In genomic region chr11:45872513-45873356, GRCh38 we compare ENCODE assay signal across 8 cellular contexts. TPM values are rescaled to one million over a fixed set of nuclear protein-coding genes. Genes with fewer than 3 reads are reported as not detected.
DNase-seq lines count a peak whose midpoint lies in the region; ATAC-seq and TF ChIP-seq lines count a peak whose summit lies in the region.

No MANE protein-coding gene starts in this region.

- intact Hi-C loops in left ventricle myocardium superior (cut with micrococcal nuclease), result no loop called here

- no peak overlapping the region for H3K4me3 ChIP-seq in retinal pigment epithelial cell (ENCODE audit: low read length)

- peak; percentile 70 for ATAC-seq in left ventricle myocardium superior
- no peak for ATAC-seq in HG03196 (IDR thresholded peaks at IDR 0.05; ENCODE audit: unreplicated experiment)

- TF ChIP-seq CTCF in retinal pigment epithelial cell (conservative IDR thresholded peaks at IDR 0.05; ENCODE audit: low read depth, low read length), result peak; percentile 89

- peak; percentile 9 for DNase-seq in CMK (ENCODE audit: low read depth)
- DNase-seq in HCEC 1CT, result peak; percentile 86
- DNase-seq in NCI-H748 treated with DMSO at 0.1 percent for 48 hours (lab: John Stamatoyannopoulos, UW), result peak; percentile 47
- DNase-seq in amygdala (lab: John Stamatoyannopoulos, UW), result peak in 42 of 56 donors; percentile 22 to 78 (median 50)
- peak; percentile 57 for DNase-seq in left ventricle myocardium superior
- no peak for DNase-seq in retinal pigment epithelial cell (ENCODE audit: low read depth)
- no peak for DNase-seq in LoVo (ENCODE audit: low spot score)

RNA-seq across cellular contexts. Expression of gene MAPK8IP1, which starts 12.7 kb away (rescaled TPM):
- 4.4 TPM for total RNA-seq in left ventricle myocardium superior

RNA-seq across cellular contexts. Expression of gene CRY2, which starts 25.5 kb away (rescaled TPM):
- 90.1 TPM for total RNA-seq in left ventricle myocardium superior

RNA-seq across cellular contexts. Expression of gene FREY1, which starts 34.3 kb away (rescaled TPM):
- 0.52 TPM for total RNA-seq in left ventricle myocardium superior

RNA-seq across cellular contexts. Expression of gene PEX16, which starts 44.9 kb away (rescaled TPM):
- 8.6 TPM for total RNA-seq in left ventricle myocardium superior

RNA-seq across cellular contexts. Expression of gene LARGE2, which starts 49.7 kb away (rescaled TPM):
- not detected for total RNA-seq in left ventricle myocardium superior

Comparison
In these comparisons a context has a peak if more than half of its experiments do, and no peak if none do; other contexts are left out.
1. DNase-seq: peak in CMK (single experiment), HCEC 1CT (single experiment), NCI-H748 treated with DMSO at 0.1 percent for 48 hours (single experiment), amygdala (42 of 56) and left ventricle myocardium superior (single experiment); none in retinal pigment epithelial cell (single experiment) and LoVo (single experiment).